Comparison of ENCODE assay signal across 18 cellular contexts in the genomic region with DNA sequence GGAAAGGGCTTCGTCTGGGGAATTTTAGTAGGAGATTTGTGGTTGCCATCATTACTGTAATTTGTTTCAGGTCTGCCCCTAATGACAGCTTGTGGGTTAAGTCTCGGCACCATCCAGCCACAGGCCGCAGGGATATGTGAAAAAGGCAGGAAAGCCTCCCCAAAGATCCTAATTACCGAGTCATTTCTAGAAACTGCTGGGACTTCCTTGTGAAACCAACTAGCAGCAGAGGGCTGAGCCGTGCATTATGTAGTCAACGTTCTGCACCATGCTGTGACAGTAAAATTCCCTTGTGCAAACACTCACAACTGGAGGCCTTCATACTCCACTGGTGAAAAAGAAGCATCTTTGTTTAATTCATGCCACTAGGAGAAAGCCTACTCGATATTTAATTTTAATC.
DNase-seq lines count a peak whose midpoint lies in the region; ATAC-seq and TF ChIP-seq lines count a peak whose summit lies in the region.
"Had no signal": no experiment of that assay in that cellular context is flagged by ENCODE, and none has a peak within 500 bp of the region (broad histone marks: within the 10 kb centered on the region; RNA-seq: fewer than 3 reads in every experiment).

No MANE protein-coding gene starts in this region.

- no peaks in the 10 kb centered on the region for H3K9me3 Mint-ChIP-seq in H9

- H3K4me1 Mint-ChIP-seq in H9: peaks cover 0 to 3% of the 10 kb centered on the region in 2 experiments; a peak in 2 of 4 replicates
- H3K4me1 Mint-ChIP-seq: neural crest cell had no signal

- H3K27me3 Mint-ChIP-seq in H9 (ENCODE audit: low read depth): no peaks in the 10 kb centered on the region

- H3K79me1 ChIP-seq in H9 (ENCODE audit: insufficient read depth, low read depth, low read length, poor library complexity, severe bottlenecking): no peaks in the 10 kb centered on the region
- H3K79me1 ChIP-seq in neuronal stem cell (ENCODE audit: low read depth, low read length): no peaks in the 10 kb centered on the region

- no peak overlapping the region for H2BK20ac ChIP-seq in H9 (ENCODE audit: low read depth, low read length, poor library complexity, severe bottlenecking)

- H2AK5ac ChIP-seq in H9 (ENCODE audit: insufficient read length, low read length) (no peak overlapping the region), neuronal stem cell (ENCODE audit: low read depth, low read length) (no peak overlapping the region)

- H2BK5ac ChIP-seq in H9 (ENCODE audit: insufficient read length, low read length) (no peak overlapping the region), neuronal stem cell (ENCODE audit: low read length) (no peak overlapping the region)

- H3K9ac ChIP-seq in H9 (ENCODE audit: extremely low read depth, insufficient read length, low read length): no peak overlapping the region
- H3K9ac ChIP-seq in neuronal stem cell (ENCODE audit: low read depth, low read length, poor library complexity): no peak overlapping the region
- H3K9ac ChIP-seq: BLaER1, SK-N-SH had no signal

- H3T11ph ChIP-seq in H9 (ENCODE audit: low read length): no peak overlapping the region

- H2BK15ac ChIP-seq in H9 (ENCODE audit: low read depth, low read length) (no peak overlapping the region), neuronal stem cell (ENCODE audit: low read length) (no peak overlapping the region)

- no peaks in the 10 kb centered on the region for H4K20me1 ChIP-seq in H9 (ENCODE audit: control insufficient read depth, insufficient read depth, insufficient read length)
- H4K20me1 ChIP-seq: BLaER1 had no signal

- no peak overlapping the region for H4K8ac ChIP-seq in H9 (replicated peaks; ENCODE audit: insufficient read length, low read depth, low read length)
- no peak overlapping the region for H4K8ac ChIP-seq in neuronal stem cell (ENCODE audit: low read depth, low read length)

- H2AFZ ChIP-seq in H9 (ENCODE audit: low read length) (no peak overlapping the region), neuronal stem cell (ENCODE audit: low read length) (peak overlapping the region; percentile 70)

- DNase-seq in H9 (no peak), NCI-H2107 treated with DMSO at 0.1 percent for 48 hours (lab: John Stamatoyannopoulos, UW; ENCODE audit: unreplicated experiment) (peak; percentile 42), astrocyte of the hippocampus (ENCODE audit: low read depth, low spot score) (peak; percentile 62), neuronal stem cell (ENCODE audit: low spot score) (no peak), NCI-H82 treated with DMSO at 0.1 percent for 48 hours (lab: John Stamatoyannopoulos, UW; ENCODE audit: unreplicated experiment) (no peak), GM19240 (ENCODE audit: insufficient read length, low spot score) (no peak), ecto neural progenitor cell (ENCODE audit: low spot score) (no peak)
- DNase-seq: activated CD4-positive, alpha-beta T cell treated with anti-CD3 and anti-CD28 coated beads, Interleukin-2, amount 50 U/mL, for 48 hours; activated T-cell treated with anti-CD3 and anti-CD28 coated beads, Interleukin-2, amount 50 U/mL, for 48 hours; mammary epithelial cell; NCI-H226; OCI-M1; SK-N-SH had no signal

- H3K36me3 ChIP-seq in neuronal stem cell (replicated peaks in 1 of 2; ENCODE audit: control insufficient read depth in 2 of 2, insufficient read depth in 2 of 2, low read length in 2 of 2): no peaks in the 10 kb centered on the region
- H3K36me3 ChIP-seq: BLaER1, gastroesophageal sphincter, right atrium auricular region had no signal

- no peak overlapping the region for H3K4ac ChIP-seq in H9 (ENCODE audit: low read depth, low read length)
- H3K4ac ChIP-seq in neuronal stem cell (ENCODE audit: low read length): no peak overlapping the region

- H3K27ac ChIP-seq in H9 (ENCODE audit: insufficient read length, low read depth, low read length) (no peak overlapping the region), neuronal stem cell (replicated peaks; ENCODE audit: low read length) (no peak overlapping the region)
- H3K27ac ChIP-seq: BLaER1, gastroesophageal sphincter, right atrium auricular region had no signal

- no peak overlapping the region for H3K4me3 Mint-ChIP-seq in H9
- H3K4me3 Mint-ChIP-seq: neural crest cell had no signal

- H3K4me3 ChIP-seq in neuronal stem cell (ENCODE audit: low read length in 2 of 2): no peak overlapping the region
- H3K4me3 ChIP-seq: BLaER1, gastroesophageal sphincter, right atrium auricular region had no signal

- no peak overlapping the region for H4K5ac ChIP-seq in H9 (ENCODE audit: insufficient read length, low read depth, low read length)

- no CpG with 5 or more reads among the region's 7 CpGs for WGBS in H9 (ENCODE audit: extremely low coverage, insufficient read length, low lambda C conversion rate)
- no CpG with 5 or more reads among the region's 7 CpGs for WGBS in neuronal stem cell (ENCODE audit: extremely low coverage in 2 of 2, insufficient read length in 2 of 2, insufficient replicate concordance in 1 of 2), 2 donors

- no peak for ATAC-seq in GM21737 (IDR thresholded peaks at IDR 0.05; ENCODE audit: unreplicated experiment)
- ATAC-seq: gastroesophageal sphincter had no signal

- H3K36me3 Mint-ChIP-seq in H9 (ENCODE audit: insufficient read depth in 1 of 3, low read depth in 3 of 3): no peaks in the 10 kb centered on the region

- no peaks in the 10 kb centered on the region for H3K27me3 ChIP-seq in H9 (ENCODE audit: insufficient read depth, low read length)
- H3K27me3 ChIP-seq in neuronal stem cell (ENCODE audit: control insufficient read depth in 3 of 3, insufficient read depth in 3 of 3, low read depth in 1 of 3, low read length in 3 of 3): no peaks in the 10 kb centered on the region
- H3K27me3 ChIP-seq: BLaER1, gastroesophageal sphincter, right atrium auricular region had no signal

- peak overlapping the region in 2 of 3 experiments; percentile 53 to 69; a peak in 3 of 7 replicates for H3K27ac Mint-ChIP-seq in H9

- no peak overlapping the region for H3K14ac ChIP-seq in H9 (ENCODE audit: insufficient read depth, low read length)
- no peak overlapping the region for H3K14ac ChIP-seq in neuronal stem cell (ENCODE audit: low read length)

- H3K4me1 ChIP-seq in H9 (ENCODE audit: insufficient read depth, low read length) (no peaks in the 10 kb centered on the region), neuronal stem cell (ENCODE audit: control insufficient read depth in 2 of 2, insufficient read depth in 1 of 2, low read depth in 1 of 2, low read length in 2 of 2) (peaks cover 0 to 6% of the 10 kb centered on the region in 2 donors)
- H3K4me1 ChIP-seq: BLaER1, gastroesophageal sphincter, right atrium auricular region had no signal

- no peak overlapping the region for H3K23ac ChIP-seq in H9 (ENCODE audit: insufficient read length, low read depth, low read length)
- H3K23ac ChIP-seq in neuronal stem cell (ENCODE audit: low read depth, low read length, poor library complexity): no peak overlapping the region

- no peak for TF ChIP-seq CTCF in H9 (conservative IDR thresholded peaks at IDR 0.05)

- H2BK120ac ChIP-seq in H9 (ENCODE audit: low read depth, low read length, poor library complexity, severe bottlenecking): no peak overlapping the region
- no peak overlapping the region for H2BK120ac ChIP-seq in neuronal stem cell (ENCODE audit: low read depth, low read length)

- H3K18ac ChIP-seq in H9 (ENCODE audit: insufficient read length, low read depth, low read length): no peak overlapping the region
- H3K18ac ChIP-seq in neuronal stem cell (ENCODE audit: low read length): no peak overlapping the region

- H3K9me3 ChIP-seq in H9 (ENCODE audit: control insufficient read depth, low read depth, low read length) (no peaks in the 10 kb centered on the region), neuronal stem cell (replicated peaks in 1 of 2; ENCODE audit: control insufficient read depth in 2 of 2, insufficient read depth in 1 of 2, low read depth in 1 of 2, low read length in 2 of 2) (no peaks in the 10 kb centered on the region)
- H3K9me3 ChIP-seq: BLaER1, gastroesophageal sphincter, right atrium auricular region, SK-N-SH had no signal

- H3K4me2 ChIP-seq in H9 (ENCODE audit: insufficient read depth, insufficient read length, low read length) (no peak overlapping the region), neuronal stem cell (ENCODE audit: insufficient read depth, low read length, poor library complexity, severe bottlenecking) (no peak overlapping the region)
- H3K4me2 ChIP-seq: BLaER1, SK-N-SH had no signal

- H2BK12ac ChIP-seq in H9 (ENCODE audit: insufficient read length, low read depth, low read length) (no peak overlapping the region), neuronal stem cell (ENCODE audit: low read length) (no peak overlapping the region)

- no peak overlapping the region for H3K56ac ChIP-seq in H9 (ENCODE audit: insufficient read length, low read depth, low read length)

- H4K91ac ChIP-seq in H9 (ENCODE audit: insufficient read length, low read depth, low read length): no peak overlapping the region
- no peak overlapping the region for H4K91ac ChIP-seq in neuronal stem cell (ENCODE audit: low read depth, low read length, poor library complexity)

- H3K23me2 ChIP-seq in H9 (ENCODE audit: insufficient read length, low read depth, low read length, poor library complexity, severe bottlenecking): no peaks in the 10 kb centered on the region

- no peaks in the 10 kb centered on the region for H3K79me2 ChIP-seq in H9 (ENCODE audit: insufficient read depth, low read length)

Comparison
In these comparisons a context has a peak if more than half of its experiments do, and no peak if none do; other contexts are left out.
1. DNase-seq: peak in NCI-H2107 treated with DMSO at 0.1 percent for 48 hours (single experiment) and astrocyte of the hippocampus (single experiment); none in H9 (single experiment), neuronal stem cell (single experiment), NCI-H82 treated with DMSO at 0.1 percent for 48 hours (single experiment), GM19240 (single experiment) and ecto neural progenitor cell (single experiment).